ENCODE assay signal across 1 cellular context in genomic region chr3:128473180-128473519, GRCh38.
TF ChIP-seq lines count a peak whose summit lies in the region.

No MANE protein-coding gene starts in this region.

TF ChIP-seq in IMR-90, 13 proteins besides CTCF, POLR2A, EP300 and RAD21:
- TF ChIP-seq RFX5 (IDR thresholded peaks at IDR 0.05; ENCODE audit: low read depth, low read length): no peak
- no peak for TF ChIP-seq MAZ (IDR thresholded peaks at IDR 0.05; ENCODE audit: borderline replicate concordance, low read depth, low read length)
- no peak for TF ChIP-seq CHD1 (IDR thresholded peaks at IDR 0.05; ENCODE audit: low read depth, low read length)
- no peak for TF ChIP-seq USF2 (IDR thresholded peaks at IDR 0.05; ENCODE audit: low read depth, low read length)
- TF ChIP-seq BHLHE40 (IDR thresholded peaks at IDR 0.05; ENCODE audit: low read depth, low read length): no peak
- TF ChIP-seq MXI1 (IDR thresholded peaks at IDR 0.05; ENCODE audit: borderline replicate concordance, low read depth, low read length): no peak
- TF ChIP-seq SMC3 (IDR thresholded peaks at IDR 0.05; ENCODE audit: low read depth, low read length): no peak
- no peak for TF ChIP-seq FOS (IDR thresholded peaks at IDR 0.05; ENCODE audit: low read depth, low read length)
- no peak for TF ChIP-seq ELK1 (IDR thresholded peaks at IDR 0.05; ENCODE audit: borderline replicate concordance, low read depth, low read length)
- TF ChIP-seq MAFK (IDR thresholded peaks at IDR 0.05; ENCODE audit: low read depth, low read length): no peak
- TF ChIP-seq NFE2L2 (IDR thresholded peaks at IDR 0.05; ENCODE audit: low read depth, low read length): no peak
- no peak for TF ChIP-seq RCOR1 (IDR thresholded peaks at IDR 0.05; ENCODE audit: insufficient replicate concordance, low read length)
- TF ChIP-seq CEBPB (IDR thresholded peaks at IDR 0.05; ENCODE audit: low read depth, low read length): no peak
TF ChIP-seq in IMR-90: peak in this region for 0.
